ENCODE assay signal across 2 cellular contexts in genomic region chr6:121339639-121340226, GRCh38.
TF ChIP-seq lines count a peak whose summit lies in the region.

No MANE protein-coding gene starts in this region.

TF ChIP-seq in GM23338, 12 proteins besides CTCF, POLR2A, EP300 and RAD21 (continued from another document):
- TF ChIP-seq REST (IDR thresholded peaks at IDR 0.05; ENCODE audit: unreplicated experiment) (no peak), ZNF462 (CRISPR knock-in tag; IDR thresholded peaks at IDR 0.05) (no peak), JUNB (IDR thresholded peaks at IDR 0.05; ENCODE audit: unreplicated experiment) (no peak)

TF ChIP-seq in WTC11, 78 proteins besides CTCF, POLR2A, EP300 and RAD21 (continued from another document):
- no peak for TF ChIP-seq HMGXB4 (CRISPR knock-in tag; IDR thresholded peaks at IDR 0.05)
- TF ChIP-seq IRF1 (CRISPR knock-in tag; IDR thresholded peaks at IDR 0.05): no peak
- TF ChIP-seq ZNF232 (CRISPR knock-in tag; IDR thresholded peaks at IDR 0.05): no peak
- TF ChIP-seq GABPB1 (CRISPR knock-in tag; IDR thresholded peaks at IDR 0.05): no peak
